Comparison of ENCODE assay signal across 8 cellular contexts in genomic region chr19:42325896-42326771, GRCh38. TPM values are rescaled to one million over a fixed set of nuclear protein-coding genes. Genes with fewer than 3 reads are reported as not detected.
A peak's percentile ranks its signal among the peaks of the same experiment; 100 is the strongest.
DNase-seq lines count a peak whose midpoint lies in the region; ATAC-seq, FAIRE-seq and TF ChIP-seq lines count a peak whose summit lies in the region.

No MANE protein-coding gene starts in this region.

- H2BK5ac ChIP-seq in mesenchymal stem cell (ENCODE audit: low read depth, low read length, poor library complexity, severe bottlenecking) = no peak overlapping the region

- H3K36me3 ChIP-seq in SU-DHL-6 (ENCODE audit: low read length) (no peaks in the 10 kb centered on the region), mesenchymal stem cell (ENCODE audit: control insufficient read depth in 1 of 2, insufficient read depth in 2 of 2, low read depth in 1 of 2, low read length in 2 of 2) (no peaks in the 10 kb centered on the region), urinary bladder (ENCODE audit: insufficient read depth) (no peaks in the 10 kb centered on the region)

- no peaks in the 10 kb centered on the region for H3K9me2 ChIP-seq in SU-DHL-6 (replicated peaks; ENCODE audit: insufficient read depth, low read length)

- H2BK120ac ChIP-seq in mesenchymal stem cell (ENCODE audit: low read depth, low read length) = peak overlapping the region; percentile 57

- peak; percentile 38 for TF ChIP-seq CTCF in SU-DHL-6 (IDR thresholded peaks at IDR 0.05; ENCODE audit: insufficient read depth, low read length, poor library complexity, severe bottlenecking)
- TF ChIP-seq CTCF in dorsolateral prefrontal cortex (IDR thresholded peaks at IDR 0.05 in 54 of 56, conservative IDR thresholded peaks at IDR 0.05 in 2 of 56; ENCODE audit: low read depth in 1 of 56, partially characterized antibody in 56 of 56) = peak in 5 of 56 donors; percentile 8 to 26 (median 23)

- H3F3A ChIP-seq in SU-DHL-6 (ENCODE audit: insufficient read depth) = no peaks in the 10 kb centered on the region

- H4K20me1 ChIP-seq in SU-DHL-6 (ENCODE audit: low read depth, low read length) = no peaks in the 10 kb centered on the region

- intact Hi-C loops in dorsolateral prefrontal cortex (cut with DNase I) = loop anchor here (1.0 to 10.0 kb wide), 6 partner anchors 41 to 191 kb away; partner anchors contain the start of genes GSK3A (in 1 of the 2) and POU2F2 (in 1 of the 2)

- peak overlapping the region; percentile 92 for H4K8ac ChIP-seq in mesenchymal stem cell (ENCODE audit: low read length)

- peak; percentile 9 for ATAC-seq in HG03095 (IDR thresholded peaks at IDR 0.05; ENCODE audit: unreplicated experiment)

- H3K9ac ChIP-seq in SU-DHL-6 (ENCODE audit: low read length) (peak overlapping the region; percentile 82), mesenchymal stem cell (ENCODE audit: low read length) (peak overlapping the region; percentile 94)

- peak; percentile 71 for DNase-seq in activated CD8-positive, alpha-beta memory T cell treated with anti-CD3 and anti-CD28 coated beads, Interleukin-2, amount 50 U/mL, for 48 hours
- DNase-seq in activated CD8-positive, alpha-beta memory T cell treated with anti-CD3 and anti-CD28 coated beads, Interleukin-2, amount 50 U/mL, for 4 hours = no peak
- DNase-seq in dorsolateral prefrontal cortex (peak in 2 of 10 donors; percentile 29 to 32), mesenchymal stem cell (no peak), frontal cortex (ENCODE audit: low spot score in 2 of 2) (no peak)

- H3K4me2 ChIP-seq in SU-DHL-6 (ENCODE audit: low read depth, low read length, poor library complexity, severe bottlenecking) = peak overlapping the region; percentile 62
- peak overlapping the region; percentile 95 for H3K4me2 ChIP-seq in mesenchymal stem cell (ENCODE audit: low read length, poor library complexity, severe bottlenecking)

- H3K9me3 ChIP-seq in SU-DHL-6 (ENCODE audit: insufficient read depth, low read length) (no peaks in the 10 kb centered on the region), mesenchymal stem cell (ENCODE audit: control insufficient read depth, low read length) (no peaks in the 10 kb centered on the region)

- H3K4me1 ChIP-seq in mesenchymal stem cell (ENCODE audit: control insufficient read depth, insufficient read depth, low read depth, low read length) (peaks cover 29% of the 10 kb centered on the region), urinary bladder (ENCODE audit: insufficient read depth) (no peaks in the 10 kb centered on the region)

- no peaks in the 10 kb centered on the region for H3K79me2 ChIP-seq in SU-DHL-6 (ENCODE audit: insufficient read depth, low read length)

- H3K14ac ChIP-seq in mesenchymal stem cell (ENCODE audit: low read length in 2 of 2) = peak overlapping the region; percentile 22 to 62

- H2AFZ ChIP-seq in SU-DHL-6 (ENCODE audit: low read depth, low read length, severe bottlenecking) (peak overlapping the region; percentile 66), mesenchymal stem cell (ENCODE audit: low read depth, low read length) (peak overlapping the region; percentile 59)

- peak overlapping the region; percentile 64 for H3K4me3 ChIP-seq in SU-DHL-6 (ENCODE audit: insufficient read depth, low read length, poor library complexity, severe bottlenecking)
- H3K4me3 ChIP-seq in dorsolateral prefrontal cortex = peak overlapping the region; percentile 53 to 100 (median 92)
- peak overlapping the region; percentile 79 to 95 for H3K4me3 ChIP-seq in mesenchymal stem cell (ENCODE audit: insufficient read depth in 1 of 2, low read depth in 1 of 2, low read length in 2 of 2)
- H3K4me3 ChIP-seq in urinary bladder (ENCODE audit: low read depth, low read length) = peak overlapping the region; percentile 71

- H2AK5ac ChIP-seq in mesenchymal stem cell (ENCODE audit: low read length, severe bottlenecking) = no peak overlapping the region

- 12% methylated on average over 36 of the region's 37 CpGs for WGBS in mesenchymal stem cell
- WGBS in urinary bladder = 3% methylated on average over 37 of the region's 37 CpGs

- H4K91ac ChIP-seq in mesenchymal stem cell (ENCODE audit: low read length) = no peak overlapping the region

- no peak for FAIRE-seq in frontal cortex (lab: Jason Lieb, UNC)

- no peak overlapping the region for H2BK12ac ChIP-seq in mesenchymal stem cell (ENCODE audit: low read length in 2 of 2)

- peak overlapping the region; percentile 51 to 71 for H3K18ac ChIP-seq in mesenchymal stem cell (ENCODE audit: low read depth in 1 of 2, low read length in 2 of 2)

- H3K4ac ChIP-seq in mesenchymal stem cell (ENCODE audit: low read depth in 1 of 2, low read length in 2 of 2) = peak overlapping the region in 1 of 2 experiments; percentile 43

- H3K27me3 ChIP-seq in SU-DHL-6 (ENCODE audit: low read length) = no peaks in the 10 kb centered on the region
- H3K27me3 ChIP-seq in dorsolateral prefrontal cortex = no peaks in the 10 kb centered on the region
- peaks cover 22 to 28% of the 10 kb centered on the region in 2 experiments for H3K27me3 ChIP-seq in mesenchymal stem cell (ENCODE audit: control insufficient read depth in 1 of 2, insufficient read depth in 1 of 2, low read length in 2 of 2)

- H3K79me1 ChIP-seq in mesenchymal stem cell (replicated peaks; ENCODE audit: low read length, poor library complexity, severe bottlenecking) = peaks cover 44% of the 10 kb centered on the region

- H3K27ac ChIP-seq in SU-DHL-6 (ENCODE audit: low read depth, low read length) (no peak overlapping the region), dorsolateral prefrontal cortex (peak overlapping the region in 55 of 59 donors; percentile 21 to 90 (median 77)), mesenchymal stem cell (ENCODE audit: low read length, poor library complexity, severe bottlenecking) (no peak overlapping the region), urinary bladder (ENCODE audit: low read depth) (no peak overlapping the region)

- no peak overlapping the region for H3K23ac ChIP-seq in mesenchymal stem cell (ENCODE audit: low read length in 2 of 2)

- peak overlapping the region; percentile 56 for H2BK15ac ChIP-seq in mesenchymal stem cell (ENCODE audit: low read depth, poor library complexity, severe bottlenecking)

RNA-seq across cellular contexts. Expression of gene MEGF8, which starts 0.7 kb away (rescaled TPM):
- total RNA-seq in dorsolateral prefrontal cortex (100 to 1,000 TPM in 87 of 120 experiments, 10 to 100 TPM in 33; 53.4 to 167 (median 109) TPM), urinary bladder (14.7 TPM), frontal cortex (35.9 TPM)
- polyA plus RNA-seq in mesenchymal stem cell (2013, experiment 1 of 2) = 19.0 TPM
- polyA plus RNA-seq in mesenchymal stem cell (2013, experiment 2 of 2) = 17.8 TPM
- polyA plus RNA-seq in urinary bladder = 19.8 TPM

RNA-seq across cellular contexts. Expression of gene TMEM145, which starts 13.0 kb away (rescaled TPM):
- 100 to 1,000 TPM in 4 of 120 experiments, 10 to 100 TPM in 116; 30.7 to 105 (median 68.9) TPM for total RNA-seq in dorsolateral prefrontal cortex
- 0.07 TPM for polyA plus RNA-seq in mesenchymal stem cell (2013, experiment 1 of 2)
- polyA plus RNA-seq in mesenchymal stem cell (2013, experiment 2 of 2) = 0.23 TPM
- total RNA-seq in urinary bladder = not detected
- polyA plus RNA-seq in urinary bladder = 0.94 TPM
- total RNA-seq in frontal cortex = 35.1 TPM

RNA-seq across cellular contexts. Expression of gene PAFAH1B3, which starts 23.7 kb away (rescaled TPM):
- total RNA-seq in dorsolateral prefrontal cortex = 10 to 100 TPM; 16.2 to 58.0 (median 31.5) TPM
- polyA plus RNA-seq in mesenchymal stem cell (2013, experiment 1 of 2) = 50.5 TPM
- 52.5 TPM for polyA plus RNA-seq in mesenchymal stem cell (2013, experiment 2 of 2)
- total RNA-seq in urinary bladder = 15.9 TPM
- polyA plus RNA-seq in urinary bladder = 20.9 TPM
- total RNA-seq in frontal cortex = 242 TPM

RNA-seq across cellular contexts. Expression of gene PRR19, which starts 24.2 kb away (rescaled TPM):
- total RNA-seq in dorsolateral prefrontal cortex (1 to 10 TPM in 112 of 120 experiments, under 1 TPM in 8; 0.46 to 5.4 (median 2.1) TPM), urinary bladder (not detected), frontal cortex (2.0 TPM)
- 2.2 TPM for polyA plus RNA-seq in mesenchymal stem cell (2013, experiment 1 of 2)
- 2.4 TPM for polyA plus RNA-seq in mesenchymal stem cell (2013, experiment 2 of 2)
- 1.0 TPM for polyA plus RNA-seq in urinary bladder

RNA-seq across cellular contexts. Expression of gene CIC, which starts 57.1 kb away (rescaled TPM):
- total RNA-seq in dorsolateral prefrontal cortex (100 to 1,000 TPM in 70 of 120 experiments, 10 to 100 TPM in 50; 76.5 to 169 (median 103) TPM), urinary bladder (14.0 TPM), frontal cortex (15.5 TPM)
- polyA plus RNA-seq in mesenchymal stem cell (2013, experiment 1 of 2) = 55.2 TPM
- polyA plus RNA-seq in mesenchymal stem cell (2013, experiment 2 of 2) = 52.0 TPM
- 59.5 TPM for polyA plus RNA-seq in urinary bladder

Comparison
In these comparisons a context has a peak if more than half of its experiments do, and no peak if none do; other contexts are left out.
1. H3K27ac ChIP-seq: peak in dorsolateral prefrontal cortex (55 of 59); none in SU-DHL-6 (single experiment), mesenchymal stem cell (single experiment) and urinary bladder (single experiment).
2. RNA of gene TMEM145, which starts 13.0 kb away (total RNA-seq): 30.7 to 105 TPM in dorsolateral prefrontal cortex and 35.1 TPM in frontal cortex (single experiment); not detected in urinary bladder (single experiment); every median in the first group is over 10 times any median in the second.
3. Peak in every context shown above with its lines, with median percentiles within 50 percentile points of each other: H3K4me3 ChIP-seq.